Comparison of ENCODE assay signal across 25 cellular contexts in the genomic region with DNA sequence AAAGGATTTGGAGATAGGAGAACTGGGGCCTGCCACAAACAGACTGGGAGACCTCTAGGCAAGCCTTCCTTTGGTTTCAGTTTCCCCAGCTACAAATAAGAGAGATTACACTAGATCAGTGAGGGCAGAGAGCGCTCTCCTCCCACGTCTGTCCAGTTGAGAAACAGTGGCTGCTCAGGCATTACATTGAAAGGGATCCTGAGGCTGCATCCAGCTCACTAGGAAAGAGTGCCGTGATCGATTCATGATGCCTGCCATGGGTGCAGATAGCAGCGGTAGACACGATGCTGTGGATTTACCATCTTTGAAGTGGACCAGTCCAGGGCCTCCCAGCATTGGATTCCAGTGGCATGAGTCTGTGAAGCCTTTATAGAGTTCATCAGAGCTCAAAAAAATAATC.
"Had no signal": no experiment of that assay in that cellular context is flagged by ENCODE, and none has a peak within 500 bp of the region (broad histone marks: within the 10 kb centered on the region; RNA-seq: fewer than 3 reads in every experiment).

No MANE protein-coding gene starts in this region.

- DNase-seq: activated B cell treated with CpG ODN at 0.5 μM for 24 hours; activated CD4-positive, alpha-beta T cell treated with anti-CD3 and anti-CD28 coated beads, Interleukin-2, amount 50 U/mL, for 1 hour; activated CD8-positive, alpha-beta T cell treated with anti-CD3 and anti-CD28 coated beads for 36 hours; activated gamma-delta T cell treated with Interleukin-2 at 50 U/mL for 16 hours; activated naive CD4-positive, alpha-beta T cell treated with anti-CD3 and anti-CD28 coated beads, Interleukin-2, amount 50 U/mL, for 16 hours; activated T-cell treated with anti-CD3 and anti-CD28 coated beads, Interleukin-2, amount 50 U/mL, for 4 hours; amniotic stem cell; caudate nucleus; gastrocnemius medialis; glutamatergic neuron; left cardiac atrium; mammary epithelial cell; naive B cell; nephron progenitor cell; ovary; stimulated activated CD4-positive, alpha-beta T cell treated with anti-CD3 and anti-CD28 coated beads, Interleukin-12 subunit alpha, Interleukin-12 subunit beta, amount 100 ng/mL, for 4 hours; stimulated activated CD4-positive, alpha-beta T cell treated with anti-CD3 and anti-CD28 coated beads, Interleukin-4, amount 100 ng/mL, for 1 hour had no signal

- H3K27me3 ChIP-seq: gastrocnemius medialis, ovary had no signal

- H3K36me3 ChIP-seq: gastrocnemius medialis, neutrophil, ovary had no signal

- H3K4me3 ChIP-seq: gastrocnemius medialis, ovary, skin epidermis had no signal

- H3K4me1 Mint-ChIP-seq: activated B cell treated with CpG ODN at 0.5 μM for 24 hours; activated T-helper 17 cell treated with anti-CD3 and anti-CD28 coated beads, Interleukin-2, amount 50 U/mL, for 72 hours; naive B cell; stimulated activated effector memory CD8-positive, alpha-beta T cell treated with anti-CD3 and anti-CD28 coated beads, Interleukin-12 subunit alpha, Interleukin-12 subunit beta, amount 100 ng/mL, for 72 hours had no signal

- H3K9me3 Mint-ChIP-seq: activated CD8-positive, alpha-beta T cell treated with anti-CD3 and anti-CD28 coated beads for 36 hours; activated T-cell treated with anti-CD3 and anti-CD28 coated beads, Interleukin-2, amount 50 U/mL, for 4 hours; activated T-helper 17 cell treated with anti-CD3 and anti-CD28 coated beads, Interleukin-2, amount 50 U/mL, for 72 hours; stimulated activated effector memory CD8-positive, alpha-beta T cell treated with anti-CD3 and anti-CD28 coated beads, Interleukin-12 subunit alpha, Interleukin-12 subunit beta, amount 100 ng/mL, for 72 hours; stimulated activated naive CD8-positive, alpha-beta T cell treated with anti-CD3 and anti-CD28 coated beads, Interleukin-15, Interleukin-2, amounts not matched to agents 100 ng/mL and 50 ng/mL, for 24 hours; type B pancreatic cell had no signal

- H3K27ac ChIP-seq: gastrocnemius medialis, neutrophil, ovary, skin epidermis had no signal

- H3K4me3 Mint-ChIP-seq: activated B cell treated with CpG ODN at 0.5 μM for 24 hours; activated CD8-positive, alpha-beta T cell treated with anti-CD3 and anti-CD28 coated beads for 36 hours; activated T-cell treated with anti-CD3 and anti-CD28 coated beads, Interleukin-2, amount 50 U/mL, for 4 hours; activated T-helper 17 cell treated with anti-CD3 and anti-CD28 coated beads, Interleukin-2, amount 50 U/mL, for 72 hours; mesothelial cell of epicardium; naive B cell; nephron progenitor cell; stimulated activated effector memory CD8-positive, alpha-beta T cell treated with anti-CD3 and anti-CD28 coated beads, Interleukin-12 subunit alpha, Interleukin-12 subunit beta, amount 100 ng/mL, for 72 hours; stimulated activated naive CD8-positive, alpha-beta T cell treated with anti-CD3 and anti-CD28 coated beads, Interleukin-15, Interleukin-2, amounts not matched to agents 100 ng/mL and 50 ng/mL, for 24 hours; type B pancreatic cell had no signal

- H3K9me3 ChIP-seq: gastrocnemius medialis, neutrophil, ovary had no signal

- H3K36me3 Mint-ChIP-seq: mesothelial cell of epicardium; naive B cell; stimulated activated effector memory CD8-positive, alpha-beta T cell treated with anti-CD3 and anti-CD28 coated beads, Interleukin-12 subunit alpha, Interleukin-12 subunit beta, amount 100 ng/mL, for 72 hours; type B pancreatic cell had no signal

- H3K27ac Mint-ChIP-seq: activated B cell treated with CpG ODN at 0.5 μM for 24 hours; activated CD8-positive, alpha-beta T cell treated with anti-CD3 and anti-CD28 coated beads for 36 hours; activated T-helper 17 cell treated with anti-CD3 and anti-CD28 coated beads, Interleukin-2, amount 50 U/mL, for 72 hours; mesothelial cell of epicardium; naive B cell; nephron progenitor cell; progenitor cell of endocrine pancreas; stimulated activated effector memory CD8-positive, alpha-beta T cell treated with anti-CD3 and anti-CD28 coated beads, Interleukin-12 subunit alpha, Interleukin-12 subunit beta, amount 100 ng/mL, for 72 hours; stimulated activated naive CD8-positive, alpha-beta T cell treated with anti-CD3 and anti-CD28 coated beads, Interleukin-15, Interleukin-2, amounts not matched to agents 100 ng/mL and 50 ng/mL, for 24 hours; type B pancreatic cell had no signal
